ENCODE assay signal across 31 cellular contexts in the genomic region with DNA sequence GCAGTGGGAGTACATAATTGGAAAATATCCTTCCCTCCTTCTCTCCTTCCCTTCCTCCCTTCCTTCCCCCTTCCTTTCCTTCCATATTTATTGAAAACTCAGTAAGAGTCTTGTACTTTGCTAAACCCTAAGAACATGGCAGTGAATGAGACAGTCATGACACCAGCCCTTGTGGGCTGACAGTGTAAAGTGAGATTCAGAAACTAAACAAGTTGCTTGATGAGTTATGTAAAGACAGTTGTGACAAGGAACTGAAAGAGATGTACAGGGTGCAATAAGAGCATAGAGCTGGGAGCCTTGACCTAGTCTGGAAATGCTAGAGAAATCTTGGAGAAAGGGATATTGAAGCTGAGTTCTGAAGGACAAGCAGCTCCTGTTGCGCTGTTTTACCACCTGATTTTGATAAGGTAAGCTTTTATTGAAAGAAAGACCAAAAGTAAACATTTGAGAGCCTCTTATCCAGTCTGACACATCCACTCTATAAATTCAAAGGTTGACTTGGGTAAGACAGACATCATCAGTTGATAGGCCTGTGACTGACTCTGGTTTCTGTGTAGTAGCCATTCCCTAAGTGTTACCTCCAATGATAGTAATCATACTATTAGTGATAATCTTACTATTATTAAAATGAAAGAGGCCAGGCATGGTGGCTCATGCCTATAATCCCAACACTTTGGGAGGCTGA.
"Had no signal": no experiment of that assay in that cellular context is flagged by ENCODE, and none has a peak within 500 bp of the region (broad histone marks: within the 10 kb centered on the region; RNA-seq: fewer than 3 reads in every experiment).

No MANE protein-coding gene starts in this region.

- H3K27ac Mint-ChIP-seq: activated CD4-positive, alpha-beta memory T cell treated with anti-CD3 and anti-CD28 coated beads for 36 hours; activated CD4-positive, alpha-beta T cell treated with anti-CD3 and anti-CD28 coated beads for 36 hours; activated CD4-positive, alpha-beta T cell treated with anti-CD3 and anti-CD28 coated beads, Interleukin-2, amount 10 ng/mL, durations not matched to agents 24 days and 14 days; activated CD8-positive, alpha-beta memory T cell treated with anti-CD3 and anti-CD28 coated beads, Interleukin-2, amount 10 ng/mL, durations not matched to agents 7 days and 5 days; activated CD8-positive, alpha-beta T cell treated with anti-CD3 and anti-CD28 coated beads, Interleukin-2, amount 10 ng/mL, durations not matched to agents 7 days and 5 days; activated naive CD4-positive, alpha-beta T cell treated with anti-CD3 and anti-CD28 coated beads for 36 hours; activated naive CD4-positive, alpha-beta T cell treated with anti-CD3 and anti-CD28 coated beads, Interleukin-2, amount 50 U/mL, for 24 hours; activated naive CD8-positive, alpha-beta T cell treated with anti-CD3 and anti-CD28 coated beads for 36 hours; activated naive CD8-positive, alpha-beta T cell treated with anti-CD3 and anti-CD28 coated beads, Interleukin-2, amount 50 U/mL, for 24 hours; activated T-helper 1 cell treated with anti-CD3 and anti-CD28 coated beads, Interleukin-12 subunit alpha, Interleukin-12 subunit beta, Interleukin-2, Interleukin-4 antibody, amounts not matched to agents 30 ng/mL and 10 ng/mL and 1 ng/mL, durations not matched to agents 14 hours and 24 hours and 36 hours; activated T-helper 2 cell treated with anti-CD3 and anti-CD28 coated beads, Interferon-gamma antibody, Interleukin-2, Interleukin-4, amounts not matched to agents 10 μg/mL and 5 μg/mL and 100 μg/mL, durations not matched to agents 14 hours and 24 hours and 36 hours; effector memory CD8-positive, alpha-beta T cell had no signal

- H3K27me3 ChIP-seq: adrenal gland, gastroesophageal sphincter had no signal

- H3K27me3 Mint-ChIP-seq: activated CD4-positive, alpha-beta T cell treated with anti-CD3 and anti-CD28 coated beads, Interleukin-2, amount 10 ng/mL, durations not matched to agents 24 days and 14 days; activated naive CD8-positive, alpha-beta T cell treated with anti-CD3 and anti-CD28 coated beads for 36 hours had no signal

- H3K4me1 Mint-ChIP-seq: activated CD4-positive, alpha-beta T cell treated with anti-CD3 and anti-CD28 coated beads for 36 hours; activated naive CD8-positive, alpha-beta T cell treated with anti-CD3 and anti-CD28 coated beads, Interleukin-2, amount 50 U/mL, for 24 hours had no signal

- ATAC-seq: activated CD4-positive, alpha-beta T cell treated with anti-CD3 and anti-CD28 coated beads for 36 hours; activated CD8-positive, alpha-beta memory T cell treated with anti-CD3 and anti-CD28 coated beads, Interleukin-2, amount 10 ng/mL, durations not matched to agents 7 days and 5 days; activated CD8-positive, alpha-beta T cell treated with anti-CD3 and anti-CD28 coated beads, Interleukin-2, amount 10 ng/mL, durations not matched to agents 7 days and 5 days; activated naive CD8-positive, alpha-beta T cell treated with anti-CD3 and anti-CD28 coated beads, Interleukin-2, amount 50 U/mL, for 24 hours; body of pancreas; effector memory CD8-positive, alpha-beta T cell; gastroesophageal sphincter had no signal

- H3K27ac ChIP-seq: adrenal gland, body of pancreas, epithelial cell of prostate, esophagus squamous epithelium, gastroesophageal sphincter had no signal

- DNase-seq: activated CD4-positive, alpha-beta memory T cell treated with anti-CD3 and anti-CD28 coated beads for 36 hours; activated CD4-positive, alpha-beta T cell treated with anti-CD3 and anti-CD28 coated beads for 36 hours; activated CD4-positive, alpha-beta T cell treated with anti-CD3 and anti-CD28 coated beads, Interleukin-2, amount 10 ng/mL, durations not matched to agents 24 days and 14 days; activated CD4-positive, CD25-positive, alpha-beta regulatory T cell; activated CD4-positive, CD25-positive, alpha-beta regulatory T cell treated with anti-CD3 and anti-CD28 coated beads, Interleukin-2, amount 50 U/mL, for 72 hours; activated CD8-positive, alpha-beta memory T cell treated with anti-CD3 and anti-CD28 coated beads, Interleukin-2, amount 10 ng/mL, durations not matched to agents 7 days and 5 days; activated CD8-positive, alpha-beta memory T cell treated with anti-CD3 and anti-CD28 coated beads, Interleukin-2, amount 50 U/mL, for 4 hours; activated CD8-positive, alpha-beta T cell treated with anti-CD3 and anti-CD28 coated beads, Interleukin-2, amount 10 ng/mL, durations not matched to agents 7 days and 5 days; activated effector memory CD4-positive, alpha-beta T cell treated with anti-CD3 and anti-CD28 coated beads, Interleukin-2, amount 50 U/mL, for 16 hours; activated naive CD4-positive, alpha-beta T cell treated with anti-CD3 and anti-CD28 coated beads for 36 hours; activated naive CD8-positive, alpha-beta T cell treated with anti-CD3 and anti-CD28 coated beads for 36 hours; activated naive CD8-positive, alpha-beta T cell treated with anti-CD3 and anti-CD28 coated beads, Interleukin-2, amount 50 U/mL, for 24 hours; activated T-cell treated with anti-CD3 and anti-CD28 coated beads, Interleukin-2, amount 50 U/mL, for 1 hour; activated T-cell treated with anti-CD3 and anti-CD28 coated beads, Interleukin-2, amount 50 U/mL, for 48 hours; adrenal gland; amygdala; aorta; body of pancreas; caudate nucleus; cortex of kidney; dermis blood vessel endothelial cell; effector CD4-positive, alpha-beta T cell; effector memory CD8-positive, alpha-beta T cell; esophagus squamous epithelium; foreskin melanocyte; T-helper 2 cell had no signal

- H3K36me3 Mint-ChIP-seq: activated CD4-positive, alpha-beta memory T cell treated with anti-CD3 and anti-CD28 coated beads for 36 hours; activated CD8-positive, alpha-beta memory T cell treated with anti-CD3 and anti-CD28 coated beads, Interleukin-2, amount 10 ng/mL, durations not matched to agents 7 days and 5 days; activated naive CD4-positive, alpha-beta T cell treated with anti-CD3 and anti-CD28 coated beads, Interleukin-2, amount 50 U/mL, for 24 hours; activated naive CD8-positive, alpha-beta T cell treated with anti-CD3 and anti-CD28 coated beads for 36 hours had no signal

- H3K36me3 ChIP-seq: adrenal gland, esophagus squamous epithelium, gastroesophageal sphincter had no signal

- H3K9me3 ChIP-seq: adrenal gland, body of pancreas, esophagus squamous epithelium, gastroesophageal sphincter had no signal

- H3K4me3 ChIP-seq: adrenal gland, body of pancreas, esophagus squamous epithelium, gastroesophageal sphincter had no signal

- H3K4me3 Mint-ChIP-seq: activated CD4-positive, alpha-beta memory T cell treated with anti-CD3 and anti-CD28 coated beads for 36 hours; activated CD4-positive, alpha-beta T cell treated with anti-CD3 and anti-CD28 coated beads for 36 hours; activated CD4-positive, alpha-beta T cell treated with anti-CD3 and anti-CD28 coated beads, Interleukin-2, amount 10 ng/mL, durations not matched to agents 24 days and 14 days; activated CD8-positive, alpha-beta memory T cell treated with anti-CD3 and anti-CD28 coated beads, Interleukin-2, amount 10 ng/mL, durations not matched to agents 7 days and 5 days; activated CD8-positive, alpha-beta T cell treated with anti-CD3 and anti-CD28 coated beads, Interleukin-2, amount 10 ng/mL, durations not matched to agents 7 days and 5 days; activated naive CD4-positive, alpha-beta T cell treated with anti-CD3 and anti-CD28 coated beads for 36 hours; activated naive CD4-positive, alpha-beta T cell treated with anti-CD3 and anti-CD28 coated beads, Interleukin-2, amount 50 U/mL, for 24 hours; activated naive CD8-positive, alpha-beta T cell treated with anti-CD3 and anti-CD28 coated beads for 36 hours; activated naive CD8-positive, alpha-beta T cell treated with anti-CD3 and anti-CD28 coated beads, Interleukin-2, amount 50 U/mL, for 24 hours; activated T-helper 1 cell treated with anti-CD3 and anti-CD28 coated beads, Interleukin-12 subunit alpha, Interleukin-12 subunit beta, Interleukin-2, Interleukin-4 antibody, amounts not matched to agents 30 ng/mL and 10 ng/mL and 1 ng/mL, durations not matched to agents 14 hours and 24 hours and 36 hours; effector memory CD8-positive, alpha-beta T cell had no signal

- H3K9me3 Mint-ChIP-seq: activated CD4-positive, alpha-beta memory T cell treated with anti-CD3 and anti-CD28 coated beads for 36 hours; activated CD4-positive, alpha-beta T cell treated with anti-CD3 and anti-CD28 coated beads, Interleukin-2, amount 10 ng/mL, durations not matched to agents 24 days and 14 days; activated naive CD4-positive, alpha-beta T cell treated with anti-CD3 and anti-CD28 coated beads for 36 hours; activated naive CD4-positive, alpha-beta T cell treated with anti-CD3 and anti-CD28 coated beads, Interleukin-2, amount 50 U/mL, for 24 hours; activated naive CD8-positive, alpha-beta T cell treated with anti-CD3 and anti-CD28 coated beads for 36 hours; activated naive CD8-positive, alpha-beta T cell treated with anti-CD3 and anti-CD28 coated beads, Interleukin-2, amount 50 U/mL, for 24 hours; activated T-helper 1 cell treated with anti-CD3 and anti-CD28 coated beads, Interleukin-12 subunit alpha, Interleukin-12 subunit beta, Interleukin-2, Interleukin-4 antibody, amounts not matched to agents 30 ng/mL and 10 ng/mL and 1 ng/mL, durations not matched to agents 14 hours and 24 hours and 36 hours; activated T-helper 2 cell treated with anti-CD3 and anti-CD28 coated beads, Interferon-gamma antibody, Interleukin-2, Interleukin-4, amounts not matched to agents 10 μg/mL and 5 μg/mL and 100 μg/mL, durations not matched to agents 14 hours and 24 hours and 36 hours; effector memory CD8-positive, alpha-beta T cell had no signal

- H3K4me1 ChIP-seq: adrenal gland, body of pancreas, esophagus squamous epithelium, gastroesophageal sphincter had no signal
